ENCODE assay signal across 8 cellular contexts in genomic region chr2:196758474-196759377, GRCh38. TPM values are rescaled to one million over a fixed set of nuclear protein-coding genes. Genes with fewer than 3 reads are reported as not detected.
A peak's percentile ranks its signal among the peaks of the same experiment; 100 is the strongest.
DNase-seq lines count a peak whose midpoint lies in the region; TF ChIP-seq lines count a peak whose summit lies in the region.

No MANE protein-coding gene starts in this region.

- no peak overlapping the region for H3K4me3 ChIP-seq in lower leg skin (ENCODE audit: low read depth, poor library complexity, severe bottlenecking)

- H3K27ac Mint-ChIP-seq in CD14-positive monocyte: no peak overlapping the region

- no peak for TF ChIP-seq POLR2A in lower leg skin (IDR thresholded peaks at IDR 0.05)

- H3K4me1 Mint-ChIP-seq in CD14-positive monocyte: no peaks in the 10 kb centered on the region

- peaks cover 0 to 3% (median 1%) of the 10 kb centered on the region in 3 donors for H3K27me3 Mint-ChIP-seq in CD14-positive monocyte (ENCODE audit: low read depth in 3 of 3)

- DNase-seq in CD14-positive monocyte (ENCODE audit: low spot score) (no peak), M059J (ENCODE audit: low read depth) (peak; percentile 20), cerebellum (ENCODE audit: low spot score) (peak; percentile 9), myocyte (ENCODE audit: low read depth) (peak; percentile 28), lower leg skin (ENCODE audit: low spot score in 2 of 2) (no peak), ureter (ENCODE audit: low spot score) (no peak), NCI-H1436 treated with DMSO at 0.1 percent for 48 hours (lab: John Stamatoyannopoulos, UW) (no peak)
- no peak for DNase-seq in activated T-cell treated with anti-CD3 and anti-CD28 coated beads, Interleukin-2, amount 50 U/mL, for 1 hour

- WGBS in lower leg skin, 2 donors: 51 to 57% methylated on average over 3 of the region's 3 CpGs

- H3K9me3 Mint-ChIP-seq in CD14-positive monocyte: peaks cover 5 to 23% (median 18%) of the 10 kb centered on the region in 7 donors

- peaks cover 30 to 34% of the 10 kb centered on the region in 2 donors for H3K36me3 Mint-ChIP-seq in CD14-positive monocyte

- TF ChIP-seq CTCF in CD14-positive monocyte (IDR thresholded peaks at IDR 0.05): peak; percentile 43
- no peak for TF ChIP-seq CTCF in lower leg skin (IDR thresholded peaks at IDR 0.05)

- no peak overlapping the region for H3K4me3 Mint-ChIP-seq in CD14-positive monocyte

- intact Hi-C loops in CD14-positive monocyte (cut with micrococcal nuclease) (loop anchor here in 1 of 2 donors (10.0 kb wide), 1 partner anchor 626 kb away; no protein-coding TSS in a partner anchor), lower leg skin (cut with DNase I; ENCODE audit: low total_unique reads) (no loop called here)

RNA-seq across cellular contexts. Expression of gene GTF3C3, which starts 40.8 kb away (rescaled TPM):
- 10 to 100 TPM in 1 of 2 donors, 1 to 10 TPM in 1; 5.0 to 11.2 TPM for polyA plus RNA-seq in CD14-positive monocyte
- total RNA-seq in M059J (2014; rRNA removed; shearing (Covaris generic)): 19.8 and 26.7 TPM in 2 replicates
- total RNA-seq in cerebellum (58.2 TPM), myocyte (17.0 and 17.8 TPM in 2 replicates), lower leg skin (10 to 100 TPM; 22.9 to 29.6 (median 26.3) TPM), ureter (38.3 TPM)
- polyA plus RNA-seq in myocyte (2012): 5.7 TPM

RNA-seq across cellular contexts. Expression of gene C2orf66, which starts 50.4 kb away (rescaled TPM):
- not detected for polyA plus RNA-seq in CD14-positive monocyte
- total RNA-seq in M059J (2014; rRNA removed; shearing (Covaris generic)): not detected in 2 replicates
- 1.8 TPM for total RNA-seq in cerebellum
- total RNA-seq in myocyte: not detected in 2 replicates
- polyA plus RNA-seq in myocyte (2012): 0.19 TPM
- under 1 TPM in 1 of 4 donors, not detected in 3; 0.13 TPM for total RNA-seq in lower leg skin
- total RNA-seq in ureter: 1.0 TPM

Comparison
In these comparisons a context has a peak if more than half of its experiments do, and no peak if none do; other contexts are left out.
1. DNase-seq: peak in M059J (single experiment), cerebellum (single experiment) and myocyte (single experiment); none in CD14-positive monocyte (single experiment), lower leg skin (0 of 2), ureter (single experiment), NCI-H1436 treated with DMSO at 0.1 percent for 48 hours (single experiment) and activated T-cell treated with anti-CD3 and anti-CD28 coated beads, Interleukin-2, amount 50 U/mL, for 1 hour (single experiment).